In the genomic region with DNA sequence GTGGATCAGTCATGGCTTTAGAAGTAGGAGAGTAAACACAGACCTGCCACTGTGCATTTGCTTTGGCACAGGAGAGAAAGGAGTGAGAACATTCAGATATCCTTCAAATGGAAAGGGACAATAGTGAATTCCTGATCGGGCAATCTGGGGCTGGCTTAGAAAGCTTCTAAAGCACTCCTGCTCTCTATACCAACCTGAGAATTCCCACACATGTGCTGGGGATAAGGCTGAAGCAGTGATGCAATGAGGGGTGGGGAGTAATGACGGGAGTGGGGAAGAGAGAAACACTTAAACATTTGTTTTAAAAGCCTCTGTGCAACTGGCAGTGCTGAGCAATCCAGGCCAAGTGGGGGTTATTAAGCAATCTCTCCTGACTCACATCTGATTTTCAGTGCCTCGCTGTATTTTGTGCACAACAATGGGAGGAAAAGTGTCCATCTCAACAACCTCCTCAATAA, we compare ENCODE assay signal across 11 cellular contexts.
A peak's percentile ranks its signal among the peaks of the same experiment; 100 is the strongest.
DNase-seq lines count a peak whose midpoint lies in the region; ATAC-seq and TF ChIP-seq lines count a peak whose summit lies in the region.
"Had no signal": no experiment of that assay in that cellular context is flagged by ENCODE, and none has a peak within 500 bp of the region (broad histone marks: within the 10 kb centered on the region; RNA-seq: fewer than 3 reads in every experiment).

No MANE protein-coding gene starts in this region.

- TF ChIP-seq CTCF in astrocyte of the cerebellum (IDR thresholded peaks at IDR 0.05; ENCODE audit: low read depth, low read length, missing control alignments) = no peak
- no peak for TF ChIP-seq CTCF in tibial nerve (IDR thresholded peaks at IDR 0.05)

- DNase-seq in SIG-M5 treated with dmso at 0.1 percent for 504 hours (lab: John Stamatoyannopoulos, UW; ENCODE audit: unreplicated experiment) = peak; percentile 83
- DNase-seq in SIG-M5 (lab: John Stamatoyannopoulos, UW) = no peak
- peak; percentile 78 for DNase-seq in astrocyte of the cerebellum (ENCODE audit: low read depth)
- peak; percentile 98 for DNase-seq in iris pigment epithelial cell (ENCODE audit: low read depth)
- DNase-seq in tibial nerve (ENCODE audit: low spot score in 2 of 2) = peak; percentile 22 to 48
- no peak for DNase-seq in stimulated activated naive CD8-positive, alpha-beta T cell treated with anti-CD3 and anti-CD28 coated beads, Interleukin-15, Interleukin-2, amounts not matched to agents 100 U/mL and 50 U/mL, for 24 hours
- no peak for DNase-seq in DMS53 treated with DMSO at 0.1 percent for 48 hours (lab: John Stamatoyannopoulos, UW; ENCODE audit: unreplicated experiment)
- no peak for DNase-seq in SW 1271 (lab: John Stamatoyannopoulos, UW)
- DNase-seq: ACHN; activated T-cell treated with anti-CD3 and anti-CD28 coated beads, Interleukin-2, amount 50 U/mL, for 24 hours; stimulated activated CD4-positive, alpha-beta T cell treated with anti-CD3 and anti-CD28 coated beads, Interleukin-4, amount 100 ng/mL, for 24 hours had no signal

- no peak overlapping the region for H3K4me3 ChIP-seq in astrocyte of the cerebellum (ENCODE audit: low read depth, low read length)
- H3K4me3 ChIP-seq in tibial nerve = no peak overlapping the region

- H3K9me3 ChIP-seq in tibial nerve = no peaks in the 10 kb centered on the region

- peaks cover 4 to 34% (median 28%) of the 10 kb centered on the region in 4 donors for H3K4me1 ChIP-seq in tibial nerve

- in situ Hi-C loops in astrocyte of the cerebellum (cut with HindIII; ENCODE audit: low sequenced_read_pairs) = loop anchor here (25.0 kb wide), 1 partner anchor 289 kb away; no protein-coding TSS in a partner anchor

- 51 to 61% methylated on average over 3 of the region's 3 CpGs for WGBS in tibial nerve, 2 donors

- no peak for TF ChIP-seq POLR2A in tibial nerve (IDR thresholded peaks at IDR 0.05)

- no peak for ATAC-seq in stimulated activated naive CD8-positive, alpha-beta T cell treated with anti-CD3 and anti-CD28 coated beads, Interleukin-15, Interleukin-2, amounts not matched to agents 100 U/mL and 50 U/mL, for 24 hours

- H3K36me3 ChIP-seq in tibial nerve = peaks cover 0 to 78% (median 0%) of the 10 kb centered on the region in 3 donors

- peak in 1 of 2 donors; percentile 59 for TF ChIP-seq EP300 in tibial nerve (IDR thresholded peaks at IDR 0.05)

- peak overlapping the region in 2 of 4 donors; percentile 35 to 83 for H3K27ac ChIP-seq in tibial nerve

- H3K27me3 ChIP-seq in tibial nerve = no peaks in the 10 kb centered on the region

Comparison
In these comparisons a context has a peak if more than half of its experiments do, and no peak if none do; other contexts are left out.
1. DNase-seq: peak in SIG-M5 treated with dmso at 0.1 percent for 504 hours (single experiment), astrocyte of the cerebellum (single experiment), iris pigment epithelial cell (single experiment) and tibial nerve (2 of 2); none in SIG-M5 (single experiment), stimulated activated naive CD8-positive, alpha-beta T cell treated with anti-CD3 and anti-CD28 coated beads, Interleukin-15, Interleukin-2, amounts not matched to agents 100 U/mL and 50 U/mL, for 24 hours (single experiment), DMS53 treated with DMSO at 0.1 percent for 48 hours (single experiment) and SW 1271 (0 of 2).